In the genomic region with DNA sequence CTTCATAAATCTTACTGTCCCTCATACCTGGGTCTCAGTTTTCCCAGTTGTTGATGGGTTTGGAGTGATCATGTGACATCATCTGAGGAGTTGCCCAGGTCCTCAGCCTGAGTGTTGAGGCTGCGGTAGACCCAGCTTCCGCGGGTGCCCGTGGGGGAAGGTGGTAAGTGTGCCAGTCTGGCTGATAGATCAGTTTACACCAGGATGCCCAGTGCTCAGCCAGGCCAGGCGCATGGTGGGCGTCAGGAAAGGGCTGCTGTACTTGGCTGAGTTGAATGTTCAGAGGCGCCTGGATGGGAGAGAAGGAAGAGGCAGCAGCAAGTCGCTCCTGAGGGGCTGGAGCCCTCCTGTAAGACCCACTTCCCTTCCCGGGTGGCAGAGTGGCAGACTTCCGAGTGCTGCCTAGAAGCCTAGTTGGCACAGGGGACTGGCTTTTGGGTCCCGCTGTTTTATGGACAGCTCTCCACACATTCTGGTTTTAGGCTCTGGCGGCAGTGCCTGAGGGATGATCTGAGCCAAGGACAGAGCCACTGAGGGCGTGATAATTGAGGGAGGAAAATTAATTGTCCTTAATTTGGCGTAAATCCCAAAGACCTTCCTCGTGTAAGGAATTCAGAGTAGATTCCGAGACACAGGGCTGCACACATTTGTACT, we compare ENCODE assay signal across 9 cellular contexts. TPM values are rescaled to one million over a fixed set of nuclear protein-coding genes. Genes with fewer than 3 reads are reported as not detected.
DNase-seq lines count a peak whose midpoint lies in the region; ATAC-seq lines count a peak whose summit lies in the region.
"Had no signal": no experiment of that assay in that cellular context is flagged by ENCODE, and none has a peak within 500 bp of the region (broad histone marks: within the 10 kb centered on the region; RNA-seq: fewer than 3 reads in every experiment).

No MANE protein-coding gene starts in this region.

- no peaks in the 10 kb centered on the region for H3K27me3 ChIP-seq in CD8-positive, alpha-beta memory T cell (ENCODE audit: insufficient read depth, low read length, poor library complexity, severe bottlenecking)
- H3K27me3 ChIP-seq in rectal smooth muscle tissue (ENCODE audit: control insufficient read depth, insufficient read depth, low read length), result no peaks in the 10 kb centered on the region

- H3K4me1 Mint-ChIP-seq in CD8-positive, alpha-beta memory T cell, result peaks cover 0 to 7% (median 0%) of the 10 kb centered on the region in 3 donors
- peaks cover 4 to 6% (median 5%) of the 10 kb centered on the region in 3 donors for H3K4me1 Mint-ChIP-seq in T-cell
- H3K4me1 Mint-ChIP-seq in effector memory CD8-positive, alpha-beta T cell (ENCODE audit: low read depth in 2 of 2), result no peaks in the 10 kb centered on the region

- POLR2A ChIA-PET in CD8-positive, alpha-beta memory T cell (lab: Charles Lee), result no interaction called here
- POLR2A ChIA-PET in T-cell (lab: Charles Lee), result no interaction called here

- H3K27me3 Mint-ChIP-seq in CD8-positive, alpha-beta memory T cell, result peaks cover 9 to 20% of the 10 kb centered on the region in 2 donors
- peaks cover 3 to 26% of the 10 kb centered on the region in 2 donors for H3K27me3 Mint-ChIP-seq in T-cell
- H3K27me3 Mint-ChIP-seq in effector memory CD8-positive, alpha-beta T cell, result peaks cover 20 to 48% of the 10 kb centered on the region in 2 donors

- H3K9me3 Mint-ChIP-seq in CD8-positive, alpha-beta memory T cell, result no peaks in the 10 kb centered on the region
- no peaks in the 10 kb centered on the region for H3K9me3 Mint-ChIP-seq in T-cell
- no peaks in the 10 kb centered on the region for H3K9me3 Mint-ChIP-seq in effector memory CD8-positive, alpha-beta T cell

- peak overlapping the region; percentile 19 for H3K4me3 ChIP-seq in CD8-positive, alpha-beta memory T cell (ENCODE audit: low read length)
- no peak overlapping the region for H3K4me3 ChIP-seq in rectal smooth muscle tissue (ENCODE audit: low read length)

- no peaks in the 10 kb centered on the region for H3K9me3 ChIP-seq in CD8-positive, alpha-beta memory T cell (ENCODE audit: low read length)

- CTCF ChIA-PET in CD8-positive, alpha-beta memory T cell (lab: Charles Lee), result no interaction called here
- CTCF ChIA-PET in T-cell (lab: Charles Lee), result no interaction called here

- ATAC-seq in T-cell (replicated peaks in 1 of 4), result no peak
- no peak for ATAC-seq in effector memory CD8-positive, alpha-beta T cell (replicated peaks)
- ATAC-seq in GM18520 (IDR thresholded peaks at IDR 0.05; ENCODE audit: unreplicated experiment), result no peak
- ATAC-seq: Panc1 had no signal

- H3K36me3 Mint-ChIP-seq in CD8-positive, alpha-beta memory T cell, result no peaks in the 10 kb centered on the region
- no peaks in the 10 kb centered on the region for H3K36me3 Mint-ChIP-seq in T-cell
- no peaks in the 10 kb centered on the region for H3K36me3 Mint-ChIP-seq in effector memory CD8-positive, alpha-beta T cell (ENCODE audit: insufficient read depth)

- peak overlapping the region in 1 of 8 donors; percentile 24 for H3K27ac Mint-ChIP-seq in CD8-positive, alpha-beta memory T cell
- no peak overlapping the region for H3K27ac Mint-ChIP-seq in T-cell
- H3K27ac Mint-ChIP-seq in effector memory CD8-positive, alpha-beta T cell, result peak overlapping the region in 1 of 2 donors; percentile 74

- H3K4me1 ChIP-seq in CD8-positive, alpha-beta memory T cell (ENCODE audit: insufficient read depth, low read length), result peaks cover 5% of the 10 kb centered on the region
- peaks cover 18% of the 10 kb centered on the region for H3K4me1 ChIP-seq in rectal smooth muscle tissue (ENCODE audit: control insufficient read depth, insufficient read depth, low read length)

- no peak overlapping the region for H3K27ac ChIP-seq in CD8-positive, alpha-beta memory T cell (ENCODE audit: low read depth, low read length)
- peak overlapping the region; percentile 31 for H3K27ac ChIP-seq in rectal smooth muscle tissue (ENCODE audit: low read depth, low read length)

- no peak overlapping the region for H3K9ac ChIP-seq in rectal smooth muscle tissue (ENCODE audit: low read length)

- H3K4me3 Mint-ChIP-seq in CD8-positive, alpha-beta memory T cell, result peak overlapping the region; percentile 52 to 73 (median 54)
- H3K4me3 Mint-ChIP-seq in T-cell, result peak overlapping the region; percentile 57 to 63 (median 63)
- H3K4me3 Mint-ChIP-seq in effector memory CD8-positive, alpha-beta T cell, result peak overlapping the region; percentile 62 to 68

- H3K36me3 ChIP-seq in CD8-positive, alpha-beta memory T cell (ENCODE audit: insufficient read depth, low read length), result no peaks in the 10 kb centered on the region
- peaks cover 9% of the 10 kb centered on the region for H3K36me3 ChIP-seq in rectal smooth muscle tissue (ENCODE audit: control insufficient read depth, insufficient read depth, low read length)

- DNase-seq in CD8-positive, alpha-beta memory T cell, result no peak
- no peak for DNase-seq in T-cell
- no peak for DNase-seq in effector memory CD8-positive, alpha-beta T cell
- DNase-seq in COLO668 (lab: John Stamatoyannopoulos, UW; ENCODE audit: unreplicated experiment), result no peak
- no peak for DNase-seq in dermis blood vessel endothelial cell
- DNase-seq: effector memory CD4-positive, alpha-beta T cell had no signal

RNA-seq across cellular contexts. Expression of gene PTPRF, which starts 35.8 kb away (rescaled TPM):
- under 1 TPM; 0.39 to 0.47 TPM for total RNA-seq in CD8-positive, alpha-beta memory T cell
- polyA plus RNA-seq in CD8-positive, alpha-beta memory T cell, result not detected
- total RNA-seq in T-cell (1 to 10 TPM in 3 of 5 donors, under 1 TPM in 2; 0.07 to 2.6 (median 1.9) TPM), dermis blood vessel endothelial cell (108 and 353 TPM in 2 replicates)

Comparison
In these comparisons a context has a peak if more than half of its experiments do, and no peak if none do; other contexts are left out.
1. RNA of gene PTPRF, which starts 35.8 kb away (total RNA-seq): 108 to 353 TPM in dermis blood vessel endothelial cell; 0.07 to 2.6 TPM in T-cell and 0.39 to 0.47 TPM in CD8-positive, alpha-beta memory T cell; every median in the first group is over 10 times any median in the second.
2. Peak in every context shown above with its lines, with median percentiles within 50 percentile points of each other: H3K4me3 Mint-ChIP-seq.